ENCODE assay signal across 18 cellular contexts in the genomic region with DNA sequence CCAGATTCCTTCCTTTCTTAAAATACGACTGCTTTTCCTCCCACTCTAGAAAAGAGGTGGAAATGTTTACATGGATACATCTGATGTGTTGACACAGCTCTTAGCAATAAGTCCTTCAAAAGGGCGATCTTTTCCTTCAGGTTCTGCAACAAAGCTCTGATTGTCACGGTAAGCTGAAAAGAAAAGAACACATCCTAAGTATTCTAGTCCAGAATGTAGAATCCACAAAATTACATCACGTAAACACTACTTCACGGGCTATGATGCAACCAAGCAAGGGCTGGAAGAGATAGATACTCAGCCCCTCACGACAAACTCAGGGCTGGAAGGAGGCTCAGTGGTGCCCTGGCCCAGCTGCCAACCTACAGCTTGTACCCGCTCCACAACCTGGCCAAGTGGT.
"Had no signal": no experiment of that assay in that cellular context is flagged by ENCODE, and none has a peak within 500 bp of the region (broad histone marks: within the 10 kb centered on the region; RNA-seq: fewer than 3 reads in every experiment).

No MANE protein-coding gene starts in this region.

- H3K4me1 Mint-ChIP-seq: WTC11 had no signal

- H3K27ac Mint-ChIP-seq: activated naive CD8-positive, alpha-beta T cell; activated T-helper 17 cell treated with anti-CD3 and anti-CD28 coated beads, Interleukin-2, amount 50 U/mL, for 72 hours; effector memory CD8-positive, alpha-beta T cell; stimulated activated naive CD8-positive, alpha-beta T cell treated with anti-CD3 and anti-CD28 coated beads, Interleukin-15, Interleukin-2, amounts not matched to agents 100 ng/mL and 50 ng/mL, for 24 hours; T-helper 1 cell treated with Interleukin-12 subunit alpha and Interleukin-12 subunit beta and Interleukin-4 antibody, amounts not matched to agents 30 μg/mL and 1 μg/mL, for 36 hours; WTC11 had no signal

- H3K4me3 Mint-ChIP-seq: activated naive CD8-positive, alpha-beta T cell; activated T-helper 17 cell treated with anti-CD3 and anti-CD28 coated beads, Interleukin-2, amount 50 U/mL, for 72 hours; effector memory CD8-positive, alpha-beta T cell; naive B cell; stimulated activated naive CD8-positive, alpha-beta T cell treated with anti-CD3 and anti-CD28 coated beads, Interleukin-15, Interleukin-2, amounts not matched to agents 100 ng/mL and 50 ng/mL, for 24 hours; T-helper 1 cell treated with Interleukin-12 subunit alpha and Interleukin-12 subunit beta and Interleukin-4 antibody, amounts not matched to agents 30 μg/mL and 1 μg/mL, for 36 hours; WTC11 had no signal

- H3K9me3 Mint-ChIP-seq: activated T-helper 17 cell treated with anti-CD3 and anti-CD28 coated beads, Interleukin-2, amount 50 U/mL, for 72 hours; effector memory CD8-positive, alpha-beta T cell; naive B cell; stimulated activated naive CD8-positive, alpha-beta T cell treated with anti-CD3 and anti-CD28 coated beads, Interleukin-15, Interleukin-2, amounts not matched to agents 100 ng/mL and 50 ng/mL, for 24 hours; T-helper 1 cell treated with Interleukin-12 subunit alpha and Interleukin-12 subunit beta and Interleukin-4 antibody, amounts not matched to agents 30 μg/mL and 1 μg/mL, for 36 hours had no signal

- H3K27me3 Mint-ChIP-seq: activated naive CD8-positive, alpha-beta T cell; activated T-helper 17 cell treated with anti-CD3 and anti-CD28 coated beads, Interleukin-2, amount 50 U/mL, for 72 hours; effector memory CD8-positive, alpha-beta T cell; naive B cell; stimulated activated naive CD8-positive, alpha-beta T cell treated with anti-CD3 and anti-CD28 coated beads, Interleukin-15, Interleukin-2, amounts not matched to agents 100 ng/mL and 50 ng/mL, for 24 hours had no signal

- DNase-seq: activated T-cell treated with anti-CD3 and anti-CD28 coated beads, Interleukin-2, amount 50 U/mL, for 1 hour; adrenal gland; central memory CD4-positive, alpha-beta T cell; dorsolateral prefrontal cortex; effector memory CD8-positive, alpha-beta T cell; kidney; lower lobe of right lung; naive B cell; pancreas; psoas muscle; stimulated activated CD4-positive, alpha-beta T cell treated with anti-CD3 and anti-CD28 coated beads, Interleukin-12 subunit alpha, Interleukin-12 subunit beta, amount 100 ng/mL, for 4 hours; T1000; tibial artery had no signal

- H3K36me3 Mint-ChIP-seq: WTC11 had no signal
